In the genomic region with DNA sequence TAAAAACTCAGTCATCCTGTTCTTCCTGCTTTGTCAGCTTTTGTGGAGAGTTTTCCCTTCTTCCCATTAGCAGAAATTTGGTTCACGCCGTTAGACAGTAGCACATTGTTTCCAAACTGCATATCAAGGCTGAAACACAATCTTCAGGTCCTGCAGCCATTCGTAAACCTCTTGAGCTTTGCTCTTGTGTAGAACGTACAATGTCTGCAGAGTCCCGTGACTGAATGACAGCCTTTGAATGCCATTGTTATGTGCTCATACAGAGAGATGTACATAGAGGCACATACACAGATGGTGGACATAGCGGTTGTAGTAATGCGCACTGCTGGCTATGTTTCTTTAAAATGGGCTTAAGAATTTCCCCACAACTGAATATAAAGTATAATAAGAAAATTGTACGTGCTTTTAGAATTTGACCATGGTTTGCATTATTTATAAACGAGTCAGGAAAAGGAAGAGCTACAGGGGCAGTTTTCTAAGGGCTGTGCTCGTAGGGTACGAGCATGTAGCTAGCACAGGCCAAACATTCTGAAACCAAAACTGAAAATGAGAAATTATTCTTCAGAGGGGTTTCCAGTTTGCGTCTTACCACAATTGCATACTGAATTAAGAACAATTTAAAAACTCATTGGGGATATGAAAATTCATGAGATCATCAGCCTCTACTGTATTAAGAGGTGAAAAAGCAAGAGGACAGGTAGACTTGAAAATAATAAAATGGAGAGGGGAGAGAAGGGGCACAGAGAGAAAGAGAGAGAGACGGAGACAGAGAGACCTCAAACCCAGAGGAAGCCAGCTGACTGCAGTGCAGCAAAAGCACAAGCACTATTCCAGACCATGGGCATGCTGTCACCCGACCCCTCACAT, we compare ENCODE assay signal across 11 cellular contexts.
A peak's percentile ranks its signal among the peaks of the same experiment; 100 is the strongest.
DNase-seq lines count a peak whose midpoint lies in the region; ATAC-seq lines count a peak whose summit lies in the region.
"Had no signal": no experiment of that assay in that cellular context is flagged by ENCODE, and none has a peak within 500 bp of the region (broad histone marks: within the 10 kb centered on the region; RNA-seq: fewer than 3 reads in every experiment).

No MANE protein-coding gene starts in this region.

- peaks cover 2% of the 10 kb centered on the region; the same call in 1 of the 2 replicates for H3K4me1 ChIP-seq in GM23248 (ENCODE audit: insufficient read depth)
- H3K4me1 ChIP-seq: pancreas had no signal

- H3K27ac Mint-ChIP-seq in stimulated activated naive CD8-positive, alpha-beta T cell treated with anti-CD3 and anti-CD28 coated beads, Interleukin-15, amount 100 ng/mL, for 72 hours, result no peak overlapping the region
- peak overlapping the region in 1 of 2 donors; percentile 19 for H3K27ac Mint-ChIP-seq in T-cell
- H3K27ac Mint-ChIP-seq: CD4-positive, alpha-beta T cell had no signal

- H3K36me3 Mint-ChIP-seq in T-cell, result no peaks in the 10 kb centered on the region

- no peak overlapping the region for H3K9ac ChIP-seq in GM23248

- H3K9me2 ChIP-seq in GM23248 (ENCODE audit: insufficient read depth), result no peaks in the 10 kb centered on the region; the same call in 1 of the 2 replicates

- H3K36me3 ChIP-seq in GM23248 (ENCODE audit: low read depth), result no peaks in the 10 kb centered on the region
- H3K36me3 ChIP-seq: pancreas had no signal

- no peak overlapping the region for H3K4me2 ChIP-seq in GM23248 (ENCODE audit: unreplicated experiment)

- no peak overlapping the region for H2AFZ ChIP-seq in GM23248

- no peak for DNase-seq in stimulated activated naive CD8-positive, alpha-beta T cell treated with anti-CD3 and anti-CD28 coated beads, Interleukin-15, Interleukin-2, amounts not matched to agents 100 U/mL and 50 U/mL, for 24 hours
- no peak for DNase-seq in stimulated activated naive CD8-positive, alpha-beta T cell treated with anti-CD3 and anti-CD28 coated beads, Interleukin-15, amount 100 ng/mL, for 72 hours
- DNase-seq in T-cell (no peak), EL (no peak), D341Med (ENCODE audit: low spot score) (no peak), GM23248 (no peak)
- DNase-seq: activated effector memory CD4-positive, alpha-beta T cell treated with anti-CD3 and anti-CD28 coated beads, Interleukin-2, amount 50 U/mL, for 16 hours; CD4-positive, alpha-beta T cell; pancreas had no signal

- 68 to 74% methylated on average over 14 of the region's 14 CpGs for WGBS in GM23248 (ENCODE audit: low coverage in 1 of 2, low lambda C conversion rate in 2 of 2, missing lambda C conversion rate in 2 of 2), 2 experiments

- no peaks in the 10 kb centered on the region for H3K79me2 ChIP-seq in GM23248 (ENCODE audit: insufficient read depth)

- CTCF ChIA-PET in T-cell (lab: Charles Lee), result interaction anchor here in 1 of 2 donors (0.6 to 1.1 kb wide), 2 partner anchors 31 to 68 kb away, joined by 3 read pairs; no protein-coding TSS in a partner anchor

- POLR2A ChIA-PET in T-cell (lab: Charles Lee), result no interaction called here

- in situ Hi-C loops in GM23248 (cut with MboI), result no loop called here

- no peak overlapping the region for H3K4me3 Mint-ChIP-seq in stimulated activated naive CD8-positive, alpha-beta T cell treated with anti-CD3 and anti-CD28 coated beads, Interleukin-15, amount 100 ng/mL, for 72 hours
- H3K4me3 Mint-ChIP-seq in T-cell, result peak overlapping the region in 2 of 3 donors; percentile 46 to 62
- H3K4me3 Mint-ChIP-seq: CD4-positive, alpha-beta T cell had no signal

- H4K20me1 ChIP-seq in GM23248 (ENCODE audit: insufficient read depth), result no peaks in the 10 kb centered on the region

- H3F3A ChIP-seq in GM23248 (ENCODE audit: insufficient read depth), result peaks cover 3% of the 10 kb centered on the region

- no peaks in the 10 kb centered on the region for H3K9me3 ChIP-seq in GM23248 (ENCODE audit: low read depth)
- H3K9me3 ChIP-seq: pancreas had no signal

- peak; percentile 19 for ATAC-seq in stimulated activated naive CD8-positive, alpha-beta T cell treated with anti-CD3 and anti-CD28 coated beads, Interleukin-15, Interleukin-2, amounts not matched to agents 100 U/mL and 50 U/mL, for 24 hours
- no peak for ATAC-seq in stimulated activated naive CD8-positive, alpha-beta T cell treated with anti-CD3 and anti-CD28 coated beads, Interleukin-15, amount 100 ng/mL, for 72 hours
- ATAC-seq in HG02885 (IDR thresholded peaks at IDR 0.05; ENCODE audit: poor library complexity, unreplicated experiment) (peak; percentile 90), T-cell (replicated peaks in 1 of 4) (peak in 1 of 4 experiments; percentile 19), HG03139 (IDR thresholded peaks at IDR 0.05; ENCODE audit: unreplicated experiment) (no peak)
- ATAC-seq: pancreas had no signal

- H3K9me3 Mint-ChIP-seq in stimulated activated naive CD8-positive, alpha-beta T cell treated with anti-CD3 and anti-CD28 coated beads, Interleukin-15, amount 100 ng/mL, for 72 hours, result no peaks in the 10 kb centered on the region
- no peaks in the 10 kb centered on the region for H3K9me3 Mint-ChIP-seq in T-cell
- H3K9me3 Mint-ChIP-seq: CD4-positive, alpha-beta T cell had no signal

- H3K27ac ChIP-seq in GM23248, result no peak overlapping the region
- H3K27ac ChIP-seq: pancreas had no signal

- H3K27me3 ChIP-seq in GM23248 (replicated peaks; ENCODE audit: insufficient read depth), result no peaks in the 10 kb centered on the region
- H3K27me3 ChIP-seq: pancreas had no signal

- peaks cover 13% of the 10 kb centered on the region for H3K27me3 Mint-ChIP-seq in stimulated activated naive CD8-positive, alpha-beta T cell treated with anti-CD3 and anti-CD28 coated beads, Interleukin-15, amount 100 ng/mL, for 72 hours
- peaks cover 0 to 3% of the 10 kb centered on the region in 2 donors for H3K27me3 Mint-ChIP-seq in T-cell
- H3K27me3 Mint-ChIP-seq: CD4-positive, alpha-beta T cell had no signal

- H3K4me3 ChIP-seq in GM23248, result no peak overlapping the region
- H3K4me3 ChIP-seq: pancreas had no signal

- no peaks in the 10 kb centered on the region for H3K4me1 Mint-ChIP-seq in stimulated activated naive CD8-positive, alpha-beta T cell treated with anti-CD3 and anti-CD28 coated beads, Interleukin-15, amount 100 ng/mL, for 72 hours
- peaks cover 0 to 8% (median 5%) of the 10 kb centered on the region in 3 donors for H3K4me1 Mint-ChIP-seq in T-cell

Comparison
In these comparisons a context has a peak if more than half of its experiments do, and no peak if none do; other contexts are left out.
1. ATAC-seq: peak in stimulated activated naive CD8-positive, alpha-beta T cell treated with anti-CD3 and anti-CD28 coated beads, Interleukin-15, Interleukin-2, amounts not matched to agents 100 U/mL and 50 U/mL, for 24 hours (single experiment) and HG02885 (single experiment); none in stimulated activated naive CD8-positive, alpha-beta T cell treated with anti-CD3 and anti-CD28 coated beads, Interleukin-15, amount 100 ng/mL, for 72 hours (single experiment) and HG03139 (single experiment).
2. H3K4me3 Mint-ChIP-seq: peak in T-cell (2 of 3); none in stimulated activated naive CD8-positive, alpha-beta T cell treated with anti-CD3 and anti-CD28 coated beads, Interleukin-15, amount 100 ng/mL, for 72 hours (0 of 2).